1 cellular context compared by ENCODE assay signal in the genomic region with DNA sequence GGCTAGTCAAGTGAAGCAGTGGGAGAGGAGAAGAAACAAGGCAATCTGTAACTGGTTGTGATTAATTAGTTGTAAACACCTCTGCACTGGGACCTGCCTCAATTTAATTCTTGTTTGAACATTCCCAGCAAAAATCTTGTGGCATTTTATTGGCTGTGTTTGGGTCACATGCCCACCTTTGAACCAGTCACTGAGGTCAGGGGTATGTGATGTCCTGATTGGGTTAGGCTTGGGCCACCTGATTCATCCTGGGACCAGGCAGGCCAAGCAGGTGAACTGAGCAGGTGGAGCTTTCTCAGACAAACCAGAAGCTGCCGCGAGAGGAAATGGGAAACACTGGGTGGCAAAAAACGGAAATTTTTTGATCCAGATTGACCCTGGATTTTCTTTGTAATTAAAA.
TF ChIP-seq lines count a peak whose summit lies in the region.

No MANE protein-coding gene starts in this region.

TF ChIP-seq in GM23338, 12 proteins besides CTCF, POLR2A, EP300 and RAD21 (continued from another document):
- TF ChIP-seq STAT1 (IDR thresholded peaks at IDR 0.05; ENCODE audit: unreplicated experiment) (no peak), CREB1 (CRISPR knock-in tag; IDR thresholded peaks at IDR 0.05; ENCODE audit: low read depth) (no peak)
